In genomic region chr12:123164710-123165261, GRCh38 we compare ENCODE assay signal across 25 cellular contexts. TPM values are rescaled to one million over a fixed set of nuclear protein-coding genes. Genes with fewer than 3 reads are reported as not detected.
A peak's percentile ranks its signal among the peaks of the same experiment; 100 is the strongest.
DNase-seq lines count a peak whose midpoint lies in the region; ATAC-seq and TF ChIP-seq lines count a peak whose summit lies in the region.
"Had no signal": no experiment of that assay in that cellular context is flagged by ENCODE, and none has a peak within 500 bp of the region (broad histone marks: within the 10 kb centered on the region; RNA-seq: fewer than 3 reads in every experiment).

No MANE protein-coding gene starts in this region.

- no peaks in the 10 kb centered on the region for H3K9me3 Mint-ChIP-seq in activated T-helper 17 cell treated with anti-CD3 and anti-CD28 coated beads, Interleukin-2, amount 50 U/mL, for 72 hours
- no peaks in the 10 kb centered on the region for H3K9me3 Mint-ChIP-seq in progenitor cell of endocrine pancreas (ENCODE audit: low read depth)
- H3K9me3 Mint-ChIP-seq: activated naive CD4-positive, alpha-beta T cell treated with anti-CD3 and anti-CD28 coated beads, Interleukin-2, amount 50 U/mL, for 24 hours; naive B cell had no signal

- no peaks in the 10 kb centered on the region for H3K4me1 ChIP-seq in aorta (ENCODE audit: control insufficient read depth in 1 of 2, insufficient read depth in 2 of 2, low read length in 2 of 2)
- H3K4me1 ChIP-seq: HAP-1, tibial nerve had no signal

- no peak for ATAC-seq in activated T-helper 17 cell treated with anti-CD3 and anti-CD28 coated beads, Interleukin-2, amount 50 U/mL, for 72 hours (replicated peaks)
- ATAC-seq in GM21723 (IDR thresholded peaks at IDR 0.05; ENCODE audit: unreplicated experiment) (no peak), aorta (ENCODE audit: low FRiP score) (no peak)
- ATAC-seq: sciatic nerve had no signal

- no peak overlapping the region for H3K4me3 ChIP-seq in aorta (ENCODE audit: low read length in 2 of 2)
- H3K4me3 ChIP-seq: cardiac muscle cell, HAP-1, stomach, tibial nerve had no signal

- peaks cover 86% of the 10 kb centered on the region for H3K36me3 Mint-ChIP-seq in activated T-helper 17 cell treated with anti-CD3 and anti-CD28 coated beads, Interleukin-2, amount 50 U/mL, for 72 hours (ENCODE audit: low read depth)
- peaks cover 12% of the 10 kb centered on the region for H3K36me3 Mint-ChIP-seq in progenitor cell of endocrine pancreas (ENCODE audit: insufficient read depth)

- no peak overlapping the region for H3K4me3 Mint-ChIP-seq in activated T-helper 17 cell treated with anti-CD3 and anti-CD28 coated beads, Interleukin-2, amount 50 U/mL, for 72 hours
- no peak overlapping the region for H3K4me3 Mint-ChIP-seq in progenitor cell of endocrine pancreas (ENCODE audit: low read depth)
- H3K4me3 Mint-ChIP-seq: activated naive CD4-positive, alpha-beta T cell treated with anti-CD3 and anti-CD28 coated beads, Interleukin-2, amount 50 U/mL, for 24 hours; naive B cell had no signal

- no peaks in the 10 kb centered on the region for H3K27me3 Mint-ChIP-seq in activated T-helper 17 cell treated with anti-CD3 and anti-CD28 coated beads, Interleukin-2, amount 50 U/mL, for 72 hours
- H3K27me3 Mint-ChIP-seq in progenitor cell of endocrine pancreas: no peaks in the 10 kb centered on the region
- H3K27me3 Mint-ChIP-seq: activated naive CD4-positive, alpha-beta T cell treated with anti-CD3 and anti-CD28 coated beads, Interleukin-2, amount 50 U/mL, for 24 hours; naive B cell had no signal

- no peaks in the 10 kb centered on the region for H3K9me3 ChIP-seq in aorta (ENCODE audit: control insufficient read depth, low read length)
- H3K9me3 ChIP-seq: HAP-1, stomach, tibial nerve had no signal

- WGBS in aorta, 2 donors: 89 to 92% methylated on average over 9 of the region's 9 CpGs

- peak; percentile 48 for DNase-seq in DMS53 (lab: John Stamatoyannopoulos, UW)
- DNase-seq in DMS53 treated with DMSO at 0.1 percent for 48 hours (lab: John Stamatoyannopoulos, UW; ENCODE audit: unreplicated experiment): no peak
- peak; percentile 71 for DNase-seq in kidney tubule cell (ENCODE audit: low spot score)
- no peak for DNase-seq in progenitor cell of endocrine pancreas (ENCODE audit: low spot score, unreplicated experiment)
- DNase-seq in aorta: no peak
- no peak for DNase-seq in NCI-H748 (lab: John Stamatoyannopoulos, UW; ENCODE audit: unreplicated experiment)
- DNase-seq: cortex of kidney, GF-D8, Karpas-422, naive B cell, NCI-H1436 treated with DMSO at 0.1 percent for 48 hours, NCI-H2107, NCI-H446, OCI-M1, SHP77 treated with DMSO at 0.1 percent for 48 hours, stomach, SW 1271 had no signal

- TF ChIP-seq CTCF in progenitor cell of endocrine pancreas (IDR thresholded peaks at IDR 0.05; ENCODE audit: unreplicated experiment): no peak

- no peak overlapping the region for H3K27ac ChIP-seq in aorta (ENCODE audit: low read depth in 1 of 2, low read length in 2 of 2)
- H3K27ac ChIP-seq: 22Rv1, cardiac muscle cell, tibial nerve had no signal

- H3K36me3 ChIP-seq in aorta (ENCODE audit: control insufficient read depth in 1 of 2, insufficient read depth in 2 of 2, low read length in 1 of 2): peaks cover 0 to 6% of the 10 kb centered on the region in 2 donors

- peaks cover 15% of the 10 kb centered on the region for H3K4me1 Mint-ChIP-seq in activated T-helper 17 cell treated with anti-CD3 and anti-CD28 coated beads, Interleukin-2, amount 50 U/mL, for 72 hours
- peaks cover 12% of the 10 kb centered on the region for H3K4me1 Mint-ChIP-seq in progenitor cell of endocrine pancreas (ENCODE audit: low read depth)
- H3K4me1 Mint-ChIP-seq: activated naive CD4-positive, alpha-beta T cell treated with anti-CD3 and anti-CD28 coated beads, Interleukin-2, amount 50 U/mL, for 24 hours had no signal

- no peaks in the 10 kb centered on the region for H3K27me3 ChIP-seq in aorta (ENCODE audit: control insufficient read depth in 1 of 2, insufficient read depth in 2 of 2, low read length in 1 of 2)
- H3K27me3 ChIP-seq: cardiac muscle cell, stomach, tibial nerve had no signal

- intact Hi-C loops in aorta (cut with DNase I): no loop called here

- peak overlapping the region; percentile 56 for H3K27ac Mint-ChIP-seq in activated T-helper 17 cell treated with anti-CD3 and anti-CD28 coated beads, Interleukin-2, amount 50 U/mL, for 72 hours
- H3K27ac Mint-ChIP-seq in progenitor cell of endocrine pancreas: peak overlapping the region; percentile 20

RNA-seq across cellular contexts. Expression of gene PITPNM2, which starts 13.9 kb away (rescaled TPM):
- 1 to 10 TPM; 4.1 to 4.6 TPM for total RNA-seq in activated T-helper 17 cell treated with anti-CD3 and anti-CD28 coated beads, Interleukin-2, amount 50 U/mL, for 72 hours
- total RNA-seq in progenitor cell of endocrine pancreas: 2.1 and 2.6 TPM in 2 replicates
- 10 to 100 TPM; 18.1 to 32.4 TPM for total RNA-seq in aorta
- polyA plus RNA-seq in aorta: 1 to 10 TPM; 1.1 to 5.3 TPM

Comparison
In these comparisons a context has a peak if more than half of its experiments do, and no peak if none do; other contexts are left out.
1. DNase-seq: peak in DMS53 (single experiment) and kidney tubule cell (single experiment); none in DMS53 treated with DMSO at 0.1 percent for 48 hours (single experiment), progenitor cell of endocrine pancreas (single experiment), aorta (0 of 2) and NCI-H748 (single experiment).